Comparison of ENCODE assay signal across 11 cellular contexts in genomic region chr4:145660064-145660463, GRCh38. TPM values are rescaled to one million over a fixed set of nuclear protein-coding genes. Genes with fewer than 3 reads are reported as not detected.
"Had no signal": no experiment of that assay in that cellular context is flagged by ENCODE, and none has a peak within 500 bp of the region (broad histone marks: within the 10 kb centered on the region; RNA-seq: fewer than 3 reads in every experiment).

No MANE protein-coding gene starts in this region.

- H3K27ac ChIP-seq: HL-60 had no signal

- H3K9me3 ChIP-seq: HAP-1 had no signal

- H3K4me3 ChIP-seq: GM23338, HAP-1 had no signal

- ATAC-seq: GM23338, HCT116 had no signal

- DNase-seq: H7, HFFc6, Kasumi-1, KG1 had no signal

- H2AFZ ChIP-seq: GM23338 had no signal

- H3K36me3 ChIP-seq: HAP-1 had no signal

- H3K4me1 ChIP-seq: HAP-1 had no signal

- H3K4me2 ChIP-seq: GM23338 had no signal

RNA-seq across cellular contexts. Expression of gene C4orf51, which starts 19.9 kb away (rescaled TPM):
- total RNA-seq: GM23338, H4, HFFc6, HT1080 had no signal
- polyA plus RNA-seq: GM23338, IgD-negative memory B cell had no signal
